Comparison of ENCODE assay signal across 13 cellular contexts in genomic region chr1:50427086-50427817, GRCh38. TPM values are rescaled to one million over a fixed set of nuclear protein-coding genes. Genes with fewer than 3 reads are reported as not detected.
DNase-seq lines count a peak whose midpoint lies in the region; ATAC-seq lines count a peak whose summit lies in the region.
"Had no signal": no experiment of that assay in that cellular context is flagged by ENCODE, and none has a peak within 500 bp of the region (broad histone marks: within the 10 kb centered on the region; RNA-seq: fewer than 3 reads in every experiment).

No MANE protein-coding gene starts in this region.

- peak; percentile 10 for DNase-seq in activated CD4-positive, alpha-beta T cell treated with anti-CD3 and anti-CD28 coated beads for 36 hours
- no peak for DNase-seq in activated CD4-positive, alpha-beta T cell treated with anti-CD3 and anti-CD28 coated beads for 4 hours
- DNase-seq in T-helper 17 cell (no peak), hepatic stellate cell (ENCODE audit: low spot score) (peak; percentile 20), superior temporal gyrus (ENCODE audit: extremely low spot score) (no peak), NAMALWA (ENCODE audit: low spot score) (no peak)
- DNase-seq: activated gamma-delta T cell treated with Interleukin-2 at 50 U/mL for 16 hours, heart left ventricle had no signal

- peaks cover 42% of the 10 kb centered on the region for H3K4me1 Mint-ChIP-seq in activated CD4-positive, alpha-beta T cell treated with anti-CD3 and anti-CD28 coated beads for 36 hours
- peaks cover 27% of the 10 kb centered on the region for H3K4me1 Mint-ChIP-seq in T-helper 17 cell

- H3K36me3 Mint-ChIP-seq in activated CD4-positive, alpha-beta T cell treated with anti-CD3 and anti-CD28 coated beads for 36 hours (ENCODE audit: low read depth) = no peaks in the 10 kb centered on the region
- peaks cover 10% of the 10 kb centered on the region for H3K36me3 Mint-ChIP-seq in T-helper 17 cell (ENCODE audit: low read depth)

- H3K27me3 ChIP-seq in skeletal muscle satellite cell (ENCODE audit: control insufficient read depth, insufficient read depth, low read length) = peaks cover 99% of the 10 kb centered on the region

- peaks cover 21% of the 10 kb centered on the region for H3K4me1 ChIP-seq in skeletal muscle satellite cell (ENCODE audit: control insufficient read depth, insufficient read depth, low read length)

- H3K27ac Mint-ChIP-seq in activated CD4-positive, alpha-beta T cell treated with anti-CD3 and anti-CD28 coated beads for 36 hours = no peak overlapping the region
- H3K27ac Mint-ChIP-seq in T-helper 17 cell = peak overlapping the region; percentile 71
- H3K27ac Mint-ChIP-seq: dendritic cell treated with granulocyte-macrophage colony-stimulating factor and Interleukin-4, amounts not matched to agents 40 ng/mL and 50 ng/mL, for 4 days had no signal

- H3K9ac ChIP-seq in skeletal muscle satellite cell (ENCODE audit: low read depth, low read length) = no peak overlapping the region

- no peaks in the 10 kb centered on the region for H3K9me3 ChIP-seq in T-helper 17 cell (ENCODE audit: control insufficient read depth, low read length, poor library complexity, severe bottlenecking)
- no peaks in the 10 kb centered on the region for H3K9me3 ChIP-seq in skeletal muscle satellite cell (replicated peaks; ENCODE audit: low read length)
- H3K9me3 ChIP-seq: heart left ventricle had no signal

- peaks cover 78% of the 10 kb centered on the region for H3K27me3 Mint-ChIP-seq in activated CD4-positive, alpha-beta T cell treated with anti-CD3 and anti-CD28 coated beads for 36 hours
- H3K27me3 Mint-ChIP-seq in T-helper 17 cell = peaks cover 93% of the 10 kb centered on the region

- intact Hi-C loops in activated CD4-positive, alpha-beta T cell treated with anti-CD3 and anti-CD28 coated beads for 36 hours (cut with DNase I, micrococcal nuclease) = loop anchor here in 1 of 2 experiments (1.0 to 5.0 kb wide), 2 partner anchors 10 to 540 kb away; no protein-coding TSS in a partner anchor

- CTCF ChIA-PET in activated CD4-positive, alpha-beta T cell treated with anti-CD3 and anti-CD28 coated beads for 36 hours (lab: Charles Lee) = no interaction called here

- no peaks in the 10 kb centered on the region for H3K36me3 ChIP-seq in skeletal muscle satellite cell (ENCODE audit: insufficient read depth, low read length)
- H3K36me3 ChIP-seq: heart left ventricle had no signal

- no peak for ATAC-seq in activated CD4-positive, alpha-beta T cell treated with anti-CD3 and anti-CD28 coated beads for 36 hours
- ATAC-seq in T-helper 17 cell (no peak), GM18909 (IDR thresholded peaks at IDR 0.05; ENCODE audit: poor library complexity, unreplicated experiment) (no peak)
- ATAC-seq: heart left ventricle, Panc1 had no signal

- no peaks in the 10 kb centered on the region for H3K9me3 Mint-ChIP-seq in activated CD4-positive, alpha-beta T cell treated with anti-CD3 and anti-CD28 coated beads for 36 hours (ENCODE audit: low read depth)
- H3K9me3 Mint-ChIP-seq: dendritic cell treated with granulocyte-macrophage colony-stimulating factor and Interleukin-4, amounts not matched to agents 40 ng/mL and 50 ng/mL, for 4 days had no signal

- POLR2A ChIA-PET in activated CD4-positive, alpha-beta T cell treated with anti-CD3 and anti-CD28 coated beads for 36 hours (lab: Charles Lee) = no interaction called here

- peak overlapping the region; percentile 8 for H3K4me2 ChIP-seq in skeletal muscle satellite cell (ENCODE audit: low read length)

- H3K4me3 ChIP-seq in skeletal muscle satellite cell (ENCODE audit: low read length) = no peak overlapping the region
- H3K4me3 ChIP-seq: heart left ventricle, skin epidermis had no signal

- H3K4me3 Mint-ChIP-seq in activated CD4-positive, alpha-beta T cell treated with anti-CD3 and anti-CD28 coated beads for 36 hours = peak overlapping the region; percentile 9
- H3K4me3 Mint-ChIP-seq in T-helper 17 cell = no peak overlapping the region
- H3K4me3 Mint-ChIP-seq: dendritic cell treated with granulocyte-macrophage colony-stimulating factor and Interleukin-4, amounts not matched to agents 40 ng/mL and 50 ng/mL, for 4 days had no signal

RNA-seq across cellular contexts. Expression of gene DMRTA2, which starts 4.0 kb away (rescaled TPM):
- not detected for total RNA-seq in activated CD4-positive, alpha-beta T cell treated with anti-CD3 and anti-CD28 coated beads for 36 hours
- total RNA-seq in T-helper 17 cell = not detected
- under 0.01 TPM in 1 of 2 replicates, not detected in the other for total RNA-seq in skeletal muscle satellite cell (2012; rRNA removed)

Comparison
In these comparisons a context has a peak if more than half of its experiments do, and no peak if none do; other contexts are left out.
1. DNase-seq: peak in activated CD4-positive, alpha-beta T cell treated with anti-CD3 and anti-CD28 coated beads for 36 hours (single experiment) and hepatic stellate cell (single experiment); none in activated CD4-positive, alpha-beta T cell treated with anti-CD3 and anti-CD28 coated beads for 4 hours (0 of 2), T-helper 17 cell (0 of 3), superior temporal gyrus (single experiment) and NAMALWA (single experiment).